18 cellular contexts compared by ENCODE assay signal in genomic region chr18:35507623-35508022, GRCh38. TPM values are rescaled to one million over a fixed set of nuclear protein-coding genes. Genes with fewer than 3 reads are reported as not detected.
A peak's percentile ranks its signal among the peaks of the same experiment; 100 is the strongest.
DNase-seq lines count a peak whose midpoint lies in the region; ATAC-seq, FAIRE-seq and TF ChIP-seq lines count a peak whose summit lies in the region.
"Had no signal": no experiment of that assay in that cellular context is flagged by ENCODE, and none has a peak within 500 bp of the region (broad histone marks: within the 10 kb centered on the region; RNA-seq: fewer than 3 reads in every experiment).

No MANE protein-coding gene starts in this region.

- TF ChIP-seq CTCF in endodermal cell (conservative IDR thresholded peaks at IDR 0.05) (no peak), HepG2 (CRISPR knock-in tag; IDR thresholded peaks at IDR 0.05) (no peak), RWPE1 (conservative IDR thresholded peaks at IDR 0.05; ENCODE audit: low read depth) (no peak)

- POLR2A ChIA-PET in HepG2 (lab: Yijun Ruan, JAX) = interaction anchor here (1.5 to 3.3 kb wide), 2 partner anchors 11 to 29 kb away, joined by 5 to 27 read pairs; partner anchors contain the start of gene INO80C
- POLR2A ChIA-PET in RWPE1 (lab: Yijun Ruan, JAX; ENCODE audit: low non-redundant PET) = no interaction called here

- no peak overlapping the region for H2AFZ ChIP-seq in HepG2 (ENCODE audit: low read length)
- H2AFZ ChIP-seq: GM23248 had no signal

- peak overlapping the region; percentile 50 for H3K4me2 ChIP-seq in HepG2 (ENCODE audit: low read depth, low read length)

- no peak overlapping the region for H3K27ac ChIP-seq in endodermal cell (ENCODE audit: low read depth, low read length)
- no peak overlapping the region for H3K27ac ChIP-seq in HepG2 (ENCODE audit: extremely low read length, insufficient read depth, low read length)
- no peak overlapping the region for H3K27ac ChIP-seq in RWPE1
- H3K27ac ChIP-seq: 22Rv1, GM23248 had no signal

- H3K27me3 ChIP-seq in endodermal cell (ENCODE audit: control insufficient read depth, insufficient read depth, low read length, poor library complexity, severe bottlenecking) (no peaks in the 10 kb centered on the region), HepG2 (ENCODE audit: control insufficient read depth in 1 of 2, insufficient read depth in 2 of 2, low read length in 2 of 2) (peaks cover 0 to 6% of the 10 kb centered on the region in 2 experiments; a peak in 2 of 5 replicates)

- H3K4me1 ChIP-seq in endodermal cell (ENCODE audit: control insufficient read depth, insufficient read depth, low read length) (no peaks in the 10 kb centered on the region), HepG2 (ENCODE audit: insufficient read depth, low read length) (peaks cover 46% of the 10 kb centered on the region)

- no peaks in the 10 kb centered on the region for H3K36me3 Mint-ChIP-seq in endodermal cell (ENCODE audit: low read depth)
- H3K36me3 Mint-ChIP-seq in effector memory CD8-positive, alpha-beta T cell (ENCODE audit: insufficient read depth) = no peaks in the 10 kb centered on the region

- H3K36me3 ChIP-seq in endodermal cell (ENCODE audit: control insufficient read depth, insufficient read depth, low read length) (no peaks in the 10 kb centered on the region), HepG2 (replicated peaks in 1 of 2; ENCODE audit: control insufficient read depth in 1 of 2, insufficient read depth in 2 of 2, low read length in 2 of 2) (no peaks in the 10 kb centered on the region)

- TF ChIP-seq RAD21 in HepG2 (CRISPR knock-in tag; IDR thresholded peaks at IDR 0.05) = no peak

- no TSS peak for BruUV-seq in HepG2 (replicated peaks; lab: Mats Ljungman, UMichigan)

- in situ Hi-C loops in HepG2 (cut with HindIII; ENCODE audit: extremely low pct_ligation_motif_present, low pct_unique_long_range_greater_than_20kb) = loop anchor here (5.0 kb wide), 1 partner anchor 100 kb away; no protein-coding TSS in a partner anchor

- H3K4me1 Mint-ChIP-seq in endodermal cell = no peaks in the 10 kb centered on the region
- no peaks in the 10 kb centered on the region for H3K4me1 Mint-ChIP-seq in effector memory CD8-positive, alpha-beta T cell (ENCODE audit: low read depth in 2 of 2)

- H3K4me3 ChIP-seq in endodermal cell (ENCODE audit: low read length) = no peak overlapping the region
- no peak overlapping the region for H3K4me3 ChIP-seq in HepG2 (replicated peaks in 1 of 3; ENCODE audit: insufficient read depth in 1 of 3, low read depth in 2 of 3, low read length in 3 of 3)
- H3K4me3 ChIP-seq: GM23248 had no signal

- no peaks in the 10 kb centered on the region for H3K9me3 Mint-ChIP-seq in endodermal cell
- no peaks in the 10 kb centered on the region for H3K9me3 Mint-ChIP-seq in effector memory CD8-positive, alpha-beta T cell

- no peak for FAIRE-seq in HepG2 (lab: Jason Lieb, UNC)
- FAIRE-seq: G401.6 had no signal

- no peaks in the 10 kb centered on the region for H4K20me1 ChIP-seq in HepG2 (ENCODE audit: insufficient read depth, low read length)

- H3K27me3 Mint-ChIP-seq in endodermal cell (ENCODE audit: insufficient read depth) = no peaks in the 10 kb centered on the region
- H3K27me3 Mint-ChIP-seq in effector memory CD8-positive, alpha-beta T cell = peaks cover 0 to 21% of the 10 kb centered on the region in 2 donors
- H3K27me3 Mint-ChIP-seq: B cell had no signal

- CTCF ChIA-PET in HepG2 (lab: Yijun Ruan, JAX; ENCODE audit: low intra/inter-chr PET ratio, low total read pairs) (no interaction called here), RWPE1 (lab: Yijun Ruan, JAX) (no interaction called here)

- H3K4me3 Mint-ChIP-seq in endodermal cell = no peak overlapping the region
- no peak overlapping the region for H3K4me3 Mint-ChIP-seq in effector memory CD8-positive, alpha-beta T cell
- H3K4me3 Mint-ChIP-seq: B cell had no signal

- ATAC-seq in HepG2 = no peak
- ATAC-seq in effector memory CD8-positive, alpha-beta T cell (replicated peaks) = no peak
- no peak for ATAC-seq in HG02763 (IDR thresholded peaks at IDR 0.05; ENCODE audit: unreplicated experiment)
- ATAC-seq: HCT116 had no signal

- WGBS in endodermal cell (ENCODE audit: insufficient coverage in 1 of 2, insufficient read length in 1 of 2), 2 experiments = 84 to 100% methylated on average over 1 to 3 of the region's 3 CpGs
- WGBS in HepG2 (ENCODE audit: low lambda C conversion rate) = 0% methylated on average over 3 of the region's 3 CpGs

- TF ChIP-seq POLR2A in HepG2 (IDR thresholded peaks at IDR 0.05; ENCODE audit: insufficient read depth in 1 of 2, low read depth in 2 of 2, low read length in 2 of 2) = no peak

- H3K9ac ChIP-seq in endodermal cell (ENCODE audit: extremely low read depth, low read length, poor library complexity, severe bottlenecking) = no peak overlapping the region
- H3K9ac ChIP-seq in HepG2 (ENCODE audit: insufficient read depth, low read depth, low read length) = no peak overlapping the region
- H3K9ac ChIP-seq: GM23248 had no signal

- no peaks in the 10 kb centered on the region for H3K9me3 ChIP-seq in endodermal cell (ENCODE audit: control insufficient read depth, low read length)
- no peaks in the 10 kb centered on the region for H3K9me3 ChIP-seq in HepG2 (ENCODE audit: low read length)

- intact Hi-C loops in HepG2 (cut with micrococcal nuclease; ENCODE audit: unreplicated experiment) = no loop called here

- TF ChIP-seq EP300 in HepG2 (IDR thresholded peaks at IDR 0.05; ENCODE audit: low read depth in 2 of 2, low read length in 2 of 2) = no peak
- TF ChIP-seq EP300 in HepG2 (CRISPR knock-in tag; IDR thresholded peaks at IDR 0.05; ENCODE audit: borderline replicate concordance) = no peak

- DNase-seq in SIG-M5 treated with dmso at 0.1 percent for 504 hours (lab: John Stamatoyannopoulos, UW; ENCODE audit: unreplicated experiment) = peak; percentile 29
- DNase-seq in SIG-M5 (lab: John Stamatoyannopoulos, UW) = no peak
- DNase-seq in endodermal cell = peak; percentile 32
- DNase-seq in HepG2 (ENCODE audit: low spot score) = peak; percentile 36
- DNase-seq in ureter (ENCODE audit: low spot score) = peak; percentile 76
- DNase-seq in effector memory CD8-positive, alpha-beta T cell = no peak
- no peak for DNase-seq in RWPE1 (ENCODE audit: low spot score)
- DNase-seq: GM23248, KG1, NCI-H1436, NCI-H1930, NCI-H345, NCI-H524 treated with DMSO at 0.1 percent for 48 hours had no signal

- no peak overlapping the region for H3K27ac Mint-ChIP-seq in endodermal cell
- no peak overlapping the region for H3K27ac Mint-ChIP-seq in effector memory CD8-positive, alpha-beta T cell
- H3K27ac Mint-ChIP-seq: B cell had no signal

- no peaks in the 10 kb centered on the region for H3K79me2 ChIP-seq in HepG2 (ENCODE audit: insufficient read depth, low read length)

TF ChIP-seq in HepG2, 621 proteins besides CTCF, POLR2A, EP300 and RAD21 (continues in another document):
- no peak for TF ChIP-seq SOX6 (IDR thresholded peaks at IDR 0.05)
- peak; percentile 45; the same call in 1 of the 2 replicates for TF ChIP-seq SOX6 (CRISPR knock-in tag; IDR thresholded peaks at IDR 0.05)
- no peak for TF ChIP-seq FOXP4 (CRISPR knock-in tag; IDR thresholded peaks at IDR 0.05)
- no peak for TF ChIP-seq FOXA3 (CRISPR knock-in tag; IDR thresholded peaks at IDR 0.05)

RNA-seq across cellular contexts. Expression of gene INO80C, which starts 9.9 kb away (rescaled TPM):
- total RNA-seq in endodermal cell = 10 to 100 TPM; 31.1 to 31.9 TPM
- 32.4 TPM for polyA plus RNA-seq in endodermal cell (2013, experiment 1 of 2)
- 27.4 TPM for polyA plus RNA-seq in endodermal cell (2013, experiment 2 of 2)
- 8.2 and 10.8 TPM in 2 replicates for total RNA-seq in HepG2 (2016; rRNA removed; fragmentation: Illumina TruSeq; extraction: Trizol)
- total RNA-seq in HepG2 (2016; cell fraction: cytosol; rRNA removed; fragmentation: Illumina TruSeq; extraction: Trizol; ENCODE audit: low read depth) = 5.2 and 7.5 TPM in 2 replicates
- total RNA-seq in HepG2 (2016; cell fraction: insoluble cytoplasmic fraction; rRNA removed; fragmentation: Illumina TruSeq; extraction: Trizol) = 6.6 and 9.8 TPM in 2 replicates
- 4.8 and 6.6 TPM in 2 replicates for total RNA-seq in HepG2 (2016; cell fraction: membrane; rRNA removed; fragmentation: Illumina TruSeq; extraction: Trizol)
- total RNA-seq in HepG2 (2016; cell fraction: nucleus; rRNA removed; fragmentation: Illumina TruSeq; extraction: Trizol) = 11.1 and 13.4 TPM in 2 replicates
- polyA plus RNA-seq in HepG2 (2011; rRNA removed) = 15.4 and 20.5 TPM in 2 replicates
- polyA plus RNA-seq in HepG2 (2011; cell fraction: cytosol; rRNA removed) = 17.9 and 18.5 TPM in 2 replicates
- 14.5 and 18.5 TPM in 2 replicates for polyA plus RNA-seq in HepG2 (2011; cell fraction: nucleus; rRNA removed)
- polyA plus RNA-seq in HepG2 (2012) = 17.4 and 24.1 TPM in 2 replicates
- polyA plus RNA-seq in HepG2 (2016; cell fraction: cytosol; fragmentation: Illumina TruSeq; extraction: Trizol; ENCODE audit: low read depth) = 8.6 and 12.5 TPM in 2 replicates
- 40.1 and 41.8 TPM in 2 replicates for polyA plus RNA-seq in HepG2 (2016; cell fraction: insoluble cytoplasmic fraction; fragmentation: Illumina TruSeq; extraction: Trizol; ENCODE audit: low read depth)
- polyA plus RNA-seq in HepG2 (2016; cell fraction: membrane; fragmentation: Illumina TruSeq; extraction: Trizol; ENCODE audit: low read depth) = 13.6 and 13.7 TPM in 2 replicates
- 27.3 and 33.7 TPM in 2 replicates for polyA plus RNA-seq in HepG2 (2016; cell fraction: nucleus; fragmentation: Illumina TruSeq; extraction: Trizol; ENCODE audit: insufficient read depth, low read depth)
- 9.7 and 18.8 TPM in 2 replicates for polyA minus RNA-seq in HepG2 (2011; rRNA and poly(A)+ RNA removed; ENCODE audit: low replicate concordance)
- polyA minus RNA-seq in HepG2 (2011; cell fraction: cytosol; rRNA and poly(A)+ RNA removed) = 6.5 TPM in 2 replicates
- 19.0 and 30.3 TPM in 2 replicates for polyA minus RNA-seq in HepG2 (2011; cell fraction: nucleus; rRNA and poly(A)+ RNA removed)
- total RNA-seq in ureter = 41.7 TPM

Comparison
In these comparisons a context has a peak if more than half of its experiments do, and no peak if none do; other contexts are left out.
1. DNase-seq: peak in SIG-M5 treated with dmso at 0.1 percent for 504 hours (single experiment), endodermal cell (single experiment), HepG2 (single experiment) and ureter (single experiment); none in SIG-M5 (single experiment), effector memory CD8-positive, alpha-beta T cell (0 of 3) and RWPE1 (single experiment).